In the genomic region with DNA sequence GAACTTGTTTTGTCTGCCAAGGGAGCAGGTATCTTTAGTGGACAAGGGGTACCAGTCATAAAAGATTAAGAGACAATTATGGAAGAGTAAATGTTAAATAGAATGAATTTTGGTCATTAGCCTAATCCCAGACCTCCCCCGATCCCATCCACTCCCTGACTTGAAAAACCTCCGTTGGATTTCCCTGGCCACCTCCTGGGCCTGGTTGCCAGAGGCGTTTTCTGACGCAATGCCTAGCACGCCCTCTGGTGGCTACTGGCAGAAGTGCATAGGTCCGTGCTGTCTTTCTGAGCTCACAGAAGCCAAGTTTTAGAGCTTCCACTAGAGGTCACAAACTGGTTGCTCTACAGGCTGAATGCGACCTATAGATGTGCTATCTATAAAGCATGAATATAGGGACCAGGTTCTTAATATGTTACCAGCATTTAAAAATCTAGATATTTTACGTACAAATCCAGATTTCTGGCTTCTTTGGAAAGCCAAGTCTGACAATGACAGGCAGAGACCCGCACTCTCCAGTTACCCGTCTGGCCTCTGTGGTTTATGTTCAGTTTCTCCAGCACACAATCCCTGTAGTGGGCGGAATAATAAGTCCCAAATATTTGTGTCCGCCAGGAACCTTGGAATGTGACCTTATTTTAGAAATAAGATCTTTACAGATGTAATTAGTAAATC, we compare ENCODE assay signal across 1 cellular context.
TF ChIP-seq lines count a peak whose summit lies in the region.

No MANE protein-coding gene starts in this region.

TF ChIP-seq in HepG2, 621 proteins besides CTCF, POLR2A, EP300 and RAD21 (continued from another document and continues in another):
- TF ChIP-seq ZMYM4 (CRISPR knock-in tag; IDR thresholded peaks at IDR 0.05) (0 out of 2 replicates have a peak, but pooled peaks have one; percentile 42), HNF4G (IDR thresholded peaks at IDR 0.05; ENCODE audit: borderline replicate concordance, low read depth, low read length) (no peak), HNF4G (CRISPR knock-in tag; IDR thresholded peaks at IDR 0.05; ENCODE audit: borderline replicate concordance, low read depth) (no peak), NFIC (IDR thresholded peaks at IDR 0.05; ENCODE audit: low read length) (no peak), ZNF775 (CRISPR knock-in tag; IDR thresholded peaks at IDR 0.05; ENCODE audit: borderline replicate concordance) (no peak), SMC3 (IDR thresholded peaks at IDR 0.05; ENCODE audit: low read length) (peak; percentile 99), MEF2D (CRISPR knock-in tag; IDR thresholded peaks at IDR 0.05) (no peak), TCF7L2 (IDR thresholded peaks at IDR 0.05; ENCODE audit: low read depth, low read length) (no peak), SMYD3 (CRISPR knock-in tag; IDR thresholded peaks at IDR 0.05) (0 out of 2 replicates have a peak, but pooled peaks have one; percentile 41), SAP130 (CRISPR knock-in tag; IDR thresholded peaks at IDR 0.05; ENCODE audit: low read depth) (peak; percentile 48; the same call in 1 of the 2 replicates), MAFK (conservative IDR thresholded peaks at IDR 0.05 in 1 of 2, IDR thresholded peaks at IDR 0.05 in 1 of 2; ENCODE audit: low read length in 2 of 2) (no peak), RARG (CRISPR knock-in tag; IDR thresholded peaks at IDR 0.05; ENCODE audit: low read depth) (no peak), ZFYVE20 (CRISPR knock-in tag; IDR thresholded peaks at IDR 0.05; ENCODE audit: borderline replicate concordance, low read depth) (no peak), HOXA3 (CRISPR knock-in tag; IDR thresholded peaks at IDR 0.05) (peak; percentile 40; the same call in 1 of the 2 replicates), AKAP8 (CRISPR knock-in tag; IDR thresholded peaks at IDR 0.05) (no peak), POGZ (CRISPR knock-in tag; IDR thresholded peaks at IDR 0.05) (peak; percentile 34; the same call in 1 of the 2 replicates), YEATS2 (CRISPR knock-in tag; IDR thresholded peaks at IDR 0.05; ENCODE audit: borderline replicate concordance) (peak; percentile 56; the same call in 1 of the 2 replicates), RNF2 (conservative IDR thresholded peaks at IDR 0.05; ENCODE audit: low read depth) (no peak), TP53 (CRISPR knock-in tag; conservative IDR thresholded peaks at IDR 0.05) (no peak), ZNF678 (CRISPR knock-in tag; IDR thresholded peaks at IDR 0.05) (no peak), PPARG (CRISPR knock-in tag; conservative IDR thresholded peaks at IDR 0.05) (peak; percentile 55; the same call in 1 of the 2 replicates), ETV6 (CRISPR knock-in tag; conservative IDR thresholded peaks at IDR 0.05) (no peak), EEA1 (CRISPR knock-in tag; IDR thresholded peaks at IDR 0.05; ENCODE audit: borderline replicate concordance) (no peak), ZNF703 (CRISPR knock-in tag; IDR thresholded peaks at IDR 0.05; ENCODE audit: borderline replicate concordance) (no peak), HCFC1 (IDR thresholded peaks at IDR 0.05; ENCODE audit: low read depth, low read length) (no peak)
- TF ChIP-seq, protein P1, sequence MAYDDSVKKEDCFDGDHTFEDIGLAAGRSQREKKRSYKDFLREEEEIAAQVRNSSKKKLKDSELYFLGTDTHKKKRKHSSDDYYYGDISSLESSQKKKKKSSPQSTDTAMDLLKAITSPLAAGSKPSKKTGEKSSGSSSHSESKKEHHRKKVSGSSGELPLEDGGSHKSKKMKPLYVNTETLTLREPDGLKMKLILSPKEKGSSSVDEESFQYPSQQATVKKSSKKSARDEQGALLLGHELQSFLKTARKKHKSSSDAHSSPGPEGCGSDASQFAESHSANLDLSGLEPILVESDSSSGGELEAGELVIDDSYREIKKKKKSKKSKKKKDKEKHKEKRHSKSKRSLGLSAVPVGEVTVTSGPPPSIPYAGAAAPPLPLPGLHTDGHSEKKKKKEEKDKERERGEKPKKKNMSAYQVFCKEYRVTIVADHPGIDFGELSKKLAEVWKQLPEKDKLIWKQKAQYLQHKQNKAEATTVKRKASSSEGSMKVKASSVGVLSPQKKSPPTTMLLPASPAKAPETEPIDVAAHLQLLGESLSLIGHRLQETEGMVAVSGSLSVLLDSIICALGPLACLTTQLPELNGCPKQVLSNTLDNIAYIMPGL (CRISPR knock-in tag; IDR thresholded peaks at IDR 0.05; ENCODE audit: borderline replicate concordance in 1 of 2, low read depth in 1 of 2), result peak; percentile 69 to 87; a peak in 3 of 4 replicates
- TF ChIP-seq, protein P2, sequence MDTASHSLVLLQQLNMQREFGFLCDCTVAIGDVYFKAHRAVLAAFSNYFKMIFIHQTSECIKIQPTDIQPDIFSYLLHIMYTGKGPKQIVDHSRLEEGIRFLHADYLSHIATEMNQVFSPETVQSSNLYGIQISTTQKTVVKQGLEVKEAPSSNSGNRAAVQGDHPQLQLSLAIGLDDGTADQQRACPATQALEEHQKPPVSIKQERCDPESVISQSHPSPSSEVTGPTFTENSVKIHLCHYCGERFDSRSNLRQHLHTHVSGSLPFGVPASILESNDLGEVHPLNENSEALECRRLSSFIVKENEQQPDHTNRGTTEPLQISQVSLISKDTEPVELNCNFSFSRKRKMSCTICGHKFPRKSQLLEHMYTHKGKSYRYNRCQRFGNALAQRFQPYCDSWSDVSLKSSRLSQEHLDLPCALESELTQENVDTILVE (CRISPR knock-in tag; IDR thresholded peaks at IDR 0.05), result peak; percentile 78; the same call in 1 of the 2 replicates
- TF ChIP-seq, protein P3, sequence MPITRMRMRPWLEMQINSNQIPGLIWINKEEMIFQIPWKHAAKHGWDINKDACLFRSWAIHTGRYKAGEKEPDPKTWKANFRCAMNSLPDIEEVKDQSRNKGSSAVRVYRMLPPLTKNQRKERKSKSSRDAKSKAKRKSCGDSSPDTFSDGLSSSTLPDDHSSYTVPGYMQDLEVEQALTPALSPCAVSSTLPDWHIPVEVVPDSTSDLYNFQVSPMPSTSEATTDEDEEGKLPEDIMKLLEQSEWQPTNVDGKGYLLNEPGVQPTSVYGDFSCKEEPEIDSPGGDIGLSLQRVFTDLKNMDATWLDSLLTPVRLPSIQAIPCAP (CRISPR knock-in tag; IDR thresholded peaks at IDR 0.05; ENCODE audit: low read depth), result no peak
- TF ChIP-seq, protein P4, sequence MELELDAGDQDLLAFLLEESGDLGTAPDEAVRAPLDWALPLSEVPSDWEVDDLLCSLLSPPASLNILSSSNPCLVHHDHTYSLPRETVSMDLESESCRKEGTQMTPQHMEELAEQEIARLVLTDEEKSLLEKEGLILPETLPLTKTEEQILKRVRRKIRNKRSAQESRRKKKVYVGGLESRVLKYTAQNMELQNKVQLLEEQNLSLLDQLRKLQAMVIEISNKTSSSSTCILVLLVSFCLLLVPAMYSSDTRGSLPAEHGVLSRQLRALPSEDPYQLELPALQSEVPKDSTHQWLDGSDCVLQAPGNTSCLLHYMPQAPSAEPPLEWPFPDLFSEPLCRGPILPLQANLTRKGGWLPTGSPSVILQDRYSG (CRISPR knock-in tag; IDR thresholded peaks at IDR 0.05), result no peak
- TF ChIP-seq, protein P5, sequence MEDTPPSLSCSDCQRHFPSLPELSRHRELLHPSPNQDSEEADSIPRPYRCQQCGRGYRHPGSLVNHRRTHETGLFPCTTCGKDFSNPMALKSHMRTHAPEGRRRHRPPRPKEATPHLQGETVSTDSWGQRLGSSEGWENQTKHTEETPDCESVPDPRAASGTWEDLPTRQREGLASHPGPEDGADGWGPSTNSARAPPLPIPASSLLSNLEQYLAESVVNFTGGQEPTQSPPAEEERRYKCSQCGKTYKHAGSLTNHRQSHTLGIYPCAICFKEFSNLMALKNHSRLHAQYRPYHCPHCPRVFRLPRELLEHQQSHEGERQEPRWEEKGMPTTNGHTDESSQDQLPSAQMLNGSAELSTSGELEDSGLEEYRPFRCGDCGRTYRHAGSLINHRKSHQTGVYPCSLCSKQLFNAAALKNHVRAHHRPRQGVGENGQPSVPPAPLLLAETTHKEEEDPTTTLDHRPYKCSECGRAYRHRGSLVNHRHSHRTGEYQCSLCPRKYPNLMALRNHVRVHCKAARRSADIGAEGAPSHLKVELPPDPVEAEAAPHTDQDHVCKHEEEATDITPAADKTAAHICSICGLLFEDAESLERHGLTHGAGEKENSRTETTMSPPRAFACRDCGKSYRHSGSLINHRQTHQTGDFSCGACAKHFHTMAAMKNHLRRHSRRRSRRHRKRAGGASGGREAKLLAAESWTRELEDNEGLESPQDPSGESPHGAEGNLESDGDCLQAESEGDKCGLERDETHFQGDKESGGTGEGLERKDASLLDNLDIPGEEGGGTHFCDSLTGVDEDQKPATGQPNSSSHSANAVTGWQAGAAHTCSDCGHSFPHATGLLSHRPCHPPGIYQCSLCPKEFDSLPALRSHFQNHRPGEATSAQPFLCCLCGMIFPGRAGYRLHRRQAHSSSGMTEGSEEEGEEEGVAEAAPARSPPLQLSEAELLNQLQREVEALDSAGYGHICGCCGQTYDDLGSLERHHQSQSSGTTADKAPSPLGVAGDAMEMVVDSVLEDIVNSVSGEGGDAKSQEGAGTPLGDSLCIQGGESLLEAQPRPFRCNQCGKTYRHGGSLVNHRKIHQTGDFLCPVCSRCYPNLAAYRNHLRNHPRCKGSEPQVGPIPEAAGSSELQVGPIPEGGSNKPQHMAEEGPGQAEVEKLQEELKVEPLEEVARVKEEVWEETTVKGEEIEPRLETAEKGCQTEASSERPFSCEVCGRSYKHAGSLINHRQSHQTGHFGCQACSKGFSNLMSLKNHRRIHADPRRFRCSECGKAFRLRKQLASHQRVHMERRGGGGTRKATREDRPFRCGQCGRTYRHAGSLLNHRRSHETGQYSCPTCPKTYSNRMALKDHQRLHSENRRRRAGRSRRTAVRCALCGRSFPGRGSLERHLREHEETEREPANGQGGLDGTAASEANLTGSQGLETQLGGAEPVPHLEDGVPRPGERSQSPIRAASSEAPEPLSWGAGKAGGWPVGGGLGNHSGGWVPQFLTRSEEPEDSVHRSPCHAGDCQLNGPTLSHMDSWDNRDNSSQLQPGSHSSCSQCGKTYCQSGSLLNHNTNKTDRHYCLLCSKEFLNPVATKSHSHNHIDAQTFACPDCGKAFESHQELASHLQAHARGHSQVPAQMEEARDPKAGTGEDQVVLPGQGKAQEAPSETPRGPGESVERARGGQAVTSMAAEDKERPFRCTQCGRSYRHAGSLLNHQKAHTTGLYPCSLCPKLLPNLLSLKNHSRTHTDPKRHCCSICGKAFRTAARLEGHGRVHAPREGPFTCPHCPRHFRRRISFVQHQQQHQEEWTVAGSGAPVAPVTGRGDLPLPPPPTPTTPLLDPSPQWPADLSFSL (CRISPR knock-in tag; IDR thresholded peaks at IDR 0.05), result no peak
- TF ChIP-seq, protein P6, sequence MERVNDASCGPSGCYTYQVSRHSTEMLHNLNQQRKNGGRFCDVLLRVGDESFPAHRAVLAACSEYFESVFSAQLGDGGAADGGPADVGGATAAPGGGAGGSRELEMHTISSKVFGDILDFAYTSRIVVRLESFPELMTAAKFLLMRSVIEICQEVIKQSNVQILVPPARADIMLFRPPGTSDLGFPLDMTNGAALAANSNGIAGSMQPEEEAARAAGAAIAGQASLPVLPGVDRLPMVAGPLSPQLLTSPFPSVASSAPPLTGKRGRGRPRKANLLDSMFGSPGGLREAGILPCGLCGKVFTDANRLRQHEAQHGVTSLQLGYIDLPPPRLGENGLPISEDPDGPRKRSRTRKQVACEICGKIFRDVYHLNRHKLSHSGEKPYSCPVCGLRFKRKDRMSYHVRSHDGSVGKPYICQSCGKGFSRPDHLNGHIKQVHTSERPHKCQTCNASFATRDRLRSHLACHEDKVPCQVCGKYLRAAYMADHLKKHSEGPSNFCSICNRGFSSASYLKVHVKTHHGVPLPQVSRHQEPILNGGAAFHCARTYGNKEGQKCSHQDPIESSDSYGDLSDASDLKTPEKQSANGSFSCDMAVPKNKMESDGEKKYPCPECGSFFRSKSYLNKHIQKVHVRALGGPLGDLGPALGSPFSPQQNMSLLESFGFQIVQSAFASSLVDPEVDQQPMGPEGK (CRISPR knock-in tag; IDR thresholded peaks at IDR 0.05), result peak; percentile 54
- TF ChIP-seq, protein P7, sequence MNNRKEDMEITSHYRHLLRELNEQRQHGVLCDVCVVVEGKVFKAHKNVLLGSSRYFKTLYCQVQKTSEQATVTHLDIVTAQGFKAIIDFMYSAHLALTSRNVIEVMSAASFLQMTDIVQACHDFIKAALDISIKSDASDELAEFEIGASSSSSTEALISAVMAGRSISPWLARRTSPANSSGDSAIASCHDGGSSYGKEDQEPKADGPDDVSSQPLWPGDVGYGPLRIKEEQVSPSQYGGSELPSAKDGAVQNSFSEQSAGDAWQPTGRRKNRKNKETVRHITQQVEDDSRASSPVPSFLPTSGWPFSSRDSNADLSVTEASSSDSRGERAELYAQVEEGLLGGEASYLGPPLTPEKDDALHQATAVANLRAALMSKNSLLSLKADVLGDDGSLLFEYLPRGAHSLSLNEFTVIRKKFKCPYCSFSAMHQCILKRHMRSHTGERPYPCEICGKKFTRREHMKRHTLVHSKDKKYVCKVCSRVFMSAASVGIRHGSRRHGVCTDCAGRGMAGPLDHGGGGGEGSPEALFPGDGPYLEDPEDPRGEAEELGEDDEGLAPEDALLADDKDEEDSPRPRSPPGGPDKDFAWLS (CRISPR knock-in tag; IDR thresholded peaks at IDR 0.05; ENCODE audit: borderline replicate concordance), result no peak
- TF ChIP-seq, protein P8, sequence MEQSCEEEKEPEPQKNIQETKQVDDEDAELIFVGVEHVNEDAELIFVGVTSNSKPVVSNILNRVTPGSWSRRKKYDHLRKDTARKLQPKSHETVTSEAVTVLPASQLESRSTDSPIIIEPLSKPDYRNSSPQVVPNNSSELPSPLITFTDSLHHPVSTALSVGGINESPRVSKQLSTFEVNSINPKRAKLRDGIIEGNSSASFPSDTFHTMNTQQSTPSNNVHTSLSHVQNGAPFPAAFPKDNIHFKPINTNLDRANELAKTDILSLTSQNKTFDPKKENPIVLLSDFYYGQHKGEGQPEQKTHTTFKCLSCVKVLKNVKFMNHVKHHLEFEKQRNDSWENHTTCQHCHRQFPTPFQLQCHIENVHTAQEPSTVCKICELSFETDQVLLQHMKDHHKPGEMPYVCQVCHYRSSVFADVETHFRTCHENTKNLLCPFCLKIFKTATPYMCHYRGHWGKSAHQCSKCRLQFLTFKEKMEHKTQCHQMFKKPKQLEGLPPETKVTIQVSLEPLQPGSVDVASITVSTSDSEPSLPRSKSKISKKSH (CRISPR knock-in tag; IDR thresholded peaks at IDR 0.05; ENCODE audit: borderline replicate concordance), result no peak
- TF ChIP-seq, protein P9, sequence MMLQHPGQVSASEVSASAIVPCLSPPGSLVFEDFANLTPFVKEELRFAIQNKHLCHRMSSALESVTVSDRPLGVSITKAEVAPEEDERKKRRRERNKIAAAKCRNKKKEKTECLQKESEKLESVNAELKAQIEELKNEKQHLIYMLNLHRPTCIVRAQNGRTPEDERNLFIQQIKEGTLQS (CRISPR knock-in tag; IDR thresholded peaks at IDR 0.05), result peak; percentile 34; the same call in 1 of the 2 replicates
